Comparison of ENCODE assay signal across 14 cellular contexts in the genomic region with DNA sequence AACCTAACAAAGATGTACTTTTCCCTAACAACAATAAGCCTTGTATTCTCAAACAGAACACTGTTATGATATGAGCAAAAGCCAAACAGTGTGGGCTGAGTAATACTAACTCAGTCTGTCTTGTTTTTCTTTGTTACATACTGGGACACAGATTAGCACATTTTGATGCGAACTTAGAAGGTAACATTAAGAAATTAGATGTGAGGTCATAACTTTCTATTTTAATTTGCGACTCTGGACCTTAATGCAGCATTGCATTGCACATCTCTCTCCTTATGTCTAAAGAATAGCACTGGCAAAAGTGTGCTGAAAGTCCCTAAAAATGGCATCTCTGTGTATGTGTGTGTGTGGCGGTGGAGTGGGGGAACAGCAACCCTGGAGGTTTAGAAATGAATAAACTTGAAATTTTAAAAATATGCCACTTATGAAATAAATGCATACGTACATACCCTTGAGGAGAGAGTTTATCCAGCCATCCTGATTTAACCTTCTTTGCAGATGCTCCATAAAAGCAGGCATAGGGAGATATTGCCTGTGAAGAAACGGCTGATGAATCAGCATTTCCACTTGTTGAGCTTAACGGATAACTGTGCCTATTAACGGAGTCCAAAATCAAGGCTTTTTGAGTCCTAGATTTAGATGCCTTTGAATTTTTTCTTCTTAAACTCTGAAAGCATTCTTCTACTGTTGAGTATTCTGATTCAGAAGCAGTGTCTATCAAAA. TPM values are rescaled to one million over a fixed set of nuclear protein-coding genes. Genes with fewer than 3 reads are reported as not detected.
DNase-seq lines count a peak whose midpoint lies in the region; ATAC-seq and TF ChIP-seq lines count a peak whose summit lies in the region.
"Had no signal": no experiment of that assay in that cellular context is flagged by ENCODE, and none has a peak within 500 bp of the region (broad histone marks: within the 10 kb centered on the region; RNA-seq: fewer than 3 reads in every experiment).

No MANE protein-coding gene starts in this region.

- peak overlapping the region in 3 of 4 donors; percentile 52 to 81 (median 54) for H3K4me3 Mint-ChIP-seq in CD4-positive, CD25-positive, alpha-beta regulatory T cell
- H3K4me3 Mint-ChIP-seq: B cell had no signal

- no peak overlapping the region for H2AFZ ChIP-seq in PC-9

- H3K36me3 Mint-ChIP-seq in CD4-positive, CD25-positive, alpha-beta regulatory T cell = peaks cover 41% of the 10 kb centered on the region

- H4K20me1 ChIP-seq in PC-9 (ENCODE audit: insufficient read depth) = peaks cover 3% of the 10 kb centered on the region; the same call in 1 of the 2 replicates

- no peaks in the 10 kb centered on the region for H3F3A ChIP-seq in PC-9 (ENCODE audit: insufficient read depth, low read depth)

- intact Hi-C loops in PC-9 (cut with micrococcal nuclease; ENCODE audit: unreplicated experiment) = no loop called here

- H3K36me3 ChIP-seq in CD4-positive, CD25-positive, alpha-beta regulatory T cell (ENCODE audit: control insufficient read depth, insufficient read depth, low read length) = peaks cover 26% of the 10 kb centered on the region
- no peaks in the 10 kb centered on the region for H3K36me3 ChIP-seq in PC-9 (ENCODE audit: low read depth)

- H3K79me2 ChIP-seq in PC-9 (ENCODE audit: low read depth) = peaks cover 1% of the 10 kb centered on the region; the same call in 1 of the 2 replicates

- H3K27me3 Mint-ChIP-seq in CD4-positive, CD25-positive, alpha-beta regulatory T cell = no peaks in the 10 kb centered on the region
- H3K27me3 Mint-ChIP-seq: B cell had no signal

- H3K9me2 ChIP-seq in PC-9 (ENCODE audit: insufficient read depth) = no peaks in the 10 kb centered on the region

- H3K27me3 ChIP-seq in CD4-positive, CD25-positive, alpha-beta regulatory T cell (ENCODE audit: control insufficient read depth, insufficient read depth, low read length) = no peaks in the 10 kb centered on the region
- no peaks in the 10 kb centered on the region for H3K27me3 ChIP-seq in PC-9 (ENCODE audit: insufficient read depth, low read depth)
- H3K27me3 ChIP-seq: esophagus squamous epithelium had no signal

- H3K9me3 ChIP-seq in CD4-positive, CD25-positive, alpha-beta regulatory T cell (ENCODE audit: control insufficient read depth in 2 of 2, low read length in 2 of 2) = no peaks in the 10 kb centered on the region
- H3K9me3 ChIP-seq in PC-9 (ENCODE audit: insufficient read depth, low read depth) = no peaks in the 10 kb centered on the region
- H3K9me3 ChIP-seq: esophagus squamous epithelium had no signal

- no peak for DNase-seq in CD4-positive, CD25-positive, alpha-beta regulatory T cell
- DNase-seq in DMS 273 (lab: John Stamatoyannopoulos, UW; ENCODE audit: unreplicated experiment) (no peak), PC-9 (no peak), SKM-1 treated with dmso at 0.1 percent for 144 hours (lab: John Stamatoyannopoulos, UW; ENCODE audit: unreplicated experiment) (no peak)
- no peak for DNase-seq in activated naive CD4-positive, alpha-beta T cell treated with Interleukin-2 at 50 U/mL for 16 hours
- DNase-seq: esophagus squamous epithelium, KG1, NCI-H2081 treated with DMSO at 0.1 percent for 48 hours, retina, trophoblast cell had no signal

- CTCF ChIA-PET in PC-9 (lab: Charles Lee) = no interaction called here

- H3K27ac ChIP-seq in CD4-positive, CD25-positive, alpha-beta regulatory T cell (ENCODE audit: insufficient read depth, low read length, poor library complexity, severe bottlenecking) = no peak overlapping the region
- H3K27ac ChIP-seq in angular gyrus (ENCODE audit: low read depth, low read length) (peak overlapping the region; percentile 95), PC-9 (no peak overlapping the region)
- H3K27ac ChIP-seq: esophagus squamous epithelium had no signal

- no peak overlapping the region for H3K4me2 ChIP-seq in PC-9

- TF ChIP-seq CTCF in PC-9 (conservative IDR thresholded peaks at IDR 0.05) = no peak

- peaks cover 15% of the 10 kb centered on the region for H3K4me1 ChIP-seq in CD4-positive, CD25-positive, alpha-beta regulatory T cell (ENCODE audit: control insufficient read depth, insufficient read depth, low read length, poor library complexity, severe bottlenecking)
- no peaks in the 10 kb centered on the region for H3K4me1 ChIP-seq in PC-9 (replicated peaks; ENCODE audit: insufficient read depth)
- H3K4me1 ChIP-seq: esophagus squamous epithelium had no signal

- POLR2A ChIA-PET in PC-9 (lab: Charles Lee; ENCODE audit: unreplicated experiment) = no interaction called here

- no peak overlapping the region for H3K4me3 ChIP-seq in CD4-positive, CD25-positive, alpha-beta regulatory T cell (ENCODE audit: low read depth, low read length)
- no peak overlapping the region for H3K4me3 ChIP-seq in PC-9
- H3K4me3 ChIP-seq: esophagus squamous epithelium had no signal

- ATAC-seq in CD4-positive, CD25-positive, alpha-beta regulatory T cell (ENCODE audit: low read depth in 2 of 2) = no peak
- ATAC-seq in GM18870 (IDR thresholded peaks at IDR 0.05; ENCODE audit: unreplicated experiment) (peak; percentile 49), HG03025 (IDR thresholded peaks at IDR 0.05; ENCODE audit: low FRiP score, unreplicated experiment) (peak; percentile 67)

- no TSS peak for BruUV-seq in PC-9 (replicated peaks; lab: Mats Ljungman, UMichigan)

- peak overlapping the region; percentile 46 to 60 (median 48) for H3K27ac Mint-ChIP-seq in CD4-positive, CD25-positive, alpha-beta regulatory T cell
- H3K27ac Mint-ChIP-seq: B cell had no signal

- peaks cover 21 to 52% (median 44%) of the 10 kb centered on the region in 4 donors for H3K4me1 Mint-ChIP-seq in CD4-positive, CD25-positive, alpha-beta regulatory T cell

- H3K9me3 Mint-ChIP-seq in CD4-positive, CD25-positive, alpha-beta regulatory T cell = no peaks in the 10 kb centered on the region

RNA-seq across cellular contexts. Expression of gene ARAP2, which starts 34.2 kb away (rescaled TPM):
- 92.2 TPM for total RNA-seq in CD4-positive, CD25-positive, alpha-beta regulatory T cell
- polyA plus RNA-seq in CD4-positive, CD25-positive, alpha-beta regulatory T cell = 10 to 100 TPM; 10.2 to 21.2 (median 13.9) TPM
- total RNA-seq in PC-9 (2021) = 17.7 and 25.8 TPM in 2 replicates

Comparison
In these comparisons a context has a peak if more than half of its experiments do, and no peak if none do; other contexts are left out.
1. ATAC-seq: peak in GM18870 (single experiment) and HG03025 (single experiment); none in CD4-positive, CD25-positive, alpha-beta regulatory T cell (0 of 2).